Comparison of ENCODE assay signal across 9 cellular contexts in genomic region chr1:206582537-206583460, GRCh38. TPM values are rescaled to one million over a fixed set of nuclear protein-coding genes. Genes with fewer than 3 reads are reported as not detected.
DNase-seq lines count a peak whose midpoint lies in the region; ATAC-seq and TF ChIP-seq lines count a peak whose summit lies in the region.
"Had no signal": no experiment of that assay in that cellular context is flagged by ENCODE, and none has a peak within 500 bp of the region (broad histone marks: within the 10 kb centered on the region; RNA-seq: fewer than 3 reads in every experiment).

No MANE protein-coding gene starts in this region.

- no peaks in the 10 kb centered on the region for H3K9me3 Mint-ChIP-seq in CD4-positive, alpha-beta T cell
- no peaks in the 10 kb centered on the region for H3K9me3 Mint-ChIP-seq in dendritic cell treated with granulocyte-macrophage colony-stimulating factor and Interleukin-4, amounts not matched to agents 40 ng/mL and 50 ng/mL, for 4 days
- H3K9me3 Mint-ChIP-seq: H9 had no signal

- peak overlapping the region; percentile 84 for H3K4me3 Mint-ChIP-seq in CD4-positive, alpha-beta T cell
- H3K4me3 Mint-ChIP-seq in dendritic cell treated with granulocyte-macrophage colony-stimulating factor and Interleukin-4, amounts not matched to agents 40 ng/mL and 50 ng/mL, for 4 days = peak overlapping the region; percentile 59
- H3K4me3 Mint-ChIP-seq: H9 had no signal

- peak in 1 of 10 experiments; percentile 26 for DNase-seq in CD4-positive, alpha-beta T cell
- peak; percentile 59 for DNase-seq in stimulated activated CD4-positive, alpha-beta T cell treated with anti-CD3 and anti-CD28 coated beads, Interleukin-12 subunit alpha, Interleukin-12 subunit beta, amount 100 ng/mL, for 4 hours
- DNase-seq in NCI-H2227 treated with DMSO at 0.1 percent for 48 hours (lab: John Stamatoyannopoulos, UW) = no peak
- no peak for DNase-seq in dedifferentiated amniotic fluid mesenchymal stem cell (ENCODE audit: extremely low spot score)
- no peak for DNase-seq in NCI-H510A treated with DMSO at 0.1 percent for 48 hours (lab: John Stamatoyannopoulos, UW)
- DNase-seq in NK-92 treated with Interleukin-12 subunit alpha and Interleukin-12 subunit beta, amount 100 ng/mL, for 24 hours (lab: John Stamatoyannopoulos, UW) = no peak

- POLR2A ChIA-PET in CD4-positive, alpha-beta T cell (lab: Charles Lee) = interaction anchor here (1.0 to 3.5 kb wide), 12 partner anchors 7 to 113 kb away, joined by 3 to 33 read pairs (median 8); partner anchors contain the start of gene IKBKE

- ATAC-seq in CD4-positive, alpha-beta T cell (ENCODE audit: poor library complexity) = no peak

- intact Hi-C loops in CD4-positive, alpha-beta T cell (cut with DNase I, micrococcal nuclease) = loop anchor here (1.0 to 5.0 kb wide), 9 partner anchors 26 to 122 kb away; no protein-coding TSS in a partner anchor
- intact Hi-C loops in dendritic cell treated with granulocyte-macrophage colony-stimulating factor and Interleukin-4, amounts not matched to agents 40 ng/mL and 50 ng/mL, for 4 days (cut with micrococcal nuclease) = loop anchor here (1.0 to 2.0 kb wide), 3 partner anchors 7 to 92 kb away; no protein-coding TSS in a partner anchor

- H3K4me1 Mint-ChIP-seq in CD4-positive, alpha-beta T cell (ENCODE audit: low read depth) = peaks cover 71% of the 10 kb centered on the region
- H3K4me1 Mint-ChIP-seq in dendritic cell treated with granulocyte-macrophage colony-stimulating factor and Interleukin-4, amounts not matched to agents 40 ng/mL and 50 ng/mL, for 4 days (ENCODE audit: low read depth) = peaks cover 64% of the 10 kb centered on the region

- peak overlapping the region; percentile 95 for H3K27ac ChIP-seq in CD4-positive, alpha-beta T cell (ENCODE audit: low read depth, low read length)
- H3K27ac ChIP-seq in VCaP = peak overlapping the region; percentile 92; the same call in 1 of the 2 replicates

- peak overlapping the region; percentile 86 for H3K27ac Mint-ChIP-seq in CD4-positive, alpha-beta T cell
- peak overlapping the region; percentile 88 for H3K27ac Mint-ChIP-seq in dendritic cell treated with granulocyte-macrophage colony-stimulating factor and Interleukin-4, amounts not matched to agents 40 ng/mL and 50 ng/mL, for 4 days

- CTCF ChIA-PET in CD4-positive, alpha-beta T cell (lab: Charles Lee) = interaction anchor here (1.0 to 9.1 kb wide), 15 partner anchors 7 to 103 kb away, joined by 3 to 236 read pairs (median 7); partner anchors contain the start of genes EIF2D and RASSF5

- TF ChIP-seq CTCF in CD4-positive, alpha-beta T cell (IDR thresholded peaks at IDR 0.05) = no peak
- no peak for TF ChIP-seq CTCF in VCaP (conservative IDR thresholded peaks at IDR 0.05)

- H3K27me3 Mint-ChIP-seq in CD4-positive, alpha-beta T cell = no peaks in the 10 kb centered on the region
- H3K27me3 Mint-ChIP-seq in dendritic cell treated with granulocyte-macrophage colony-stimulating factor and Interleukin-4, amounts not matched to agents 40 ng/mL and 50 ng/mL, for 4 days = no peaks in the 10 kb centered on the region

- H3K27me3 ChIP-seq in CD4-positive, alpha-beta T cell (ENCODE audit: control insufficient read depth, insufficient read depth, low read length) = no peaks in the 10 kb centered on the region

- peaks cover 80% of the 10 kb centered on the region for H3K36me3 Mint-ChIP-seq in CD4-positive, alpha-beta T cell (ENCODE audit: low read depth)
- peaks cover 83% of the 10 kb centered on the region for H3K36me3 Mint-ChIP-seq in dendritic cell treated with granulocyte-macrophage colony-stimulating factor and Interleukin-4, amounts not matched to agents 40 ng/mL and 50 ng/mL, for 4 days (ENCODE audit: low read depth)

- no peaks in the 10 kb centered on the region for H3K9me3 ChIP-seq in CD4-positive, alpha-beta T cell (ENCODE audit: control insufficient read depth, low read length)

RNA-seq across cellular contexts. Expression of gene EIF2D, which starts 29.5 kb away (rescaled TPM):
- total RNA-seq in CD4-positive, alpha-beta T cell = 10 to 100 TPM; 48.9 to 51.6 TPM

RNA-seq across cellular contexts. Expression of gene DYRK3, which starts 52.5 kb away (rescaled TPM):
- 1 to 10 TPM; 1.6 to 1.7 TPM for total RNA-seq in CD4-positive, alpha-beta T cell
